In the genomic region with DNA sequence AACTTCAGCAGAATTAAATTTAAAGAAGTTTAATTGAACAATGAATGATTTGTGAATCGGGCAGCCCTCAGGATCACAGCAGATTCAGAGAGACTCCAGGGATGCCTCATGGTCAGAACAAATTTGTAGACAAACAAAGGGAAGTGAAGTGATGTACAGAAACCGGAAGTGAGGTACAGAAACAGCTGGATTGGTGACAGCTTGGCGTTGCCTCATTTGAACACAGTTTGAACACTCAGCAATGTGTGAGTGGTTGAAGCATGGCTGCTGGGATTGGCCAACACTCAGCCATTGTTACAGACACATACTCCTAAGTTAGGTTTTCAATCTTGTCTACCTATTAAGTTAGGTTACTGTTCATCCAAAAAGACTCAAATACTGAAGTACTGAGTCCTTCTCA, we compare ENCODE assay signal across 13 cellular contexts.
"Had no signal": no experiment of that assay in that cellular context is flagged by ENCODE, and none has a peak within 500 bp of the region (broad histone marks: within the 10 kb centered on the region; RNA-seq: fewer than 3 reads in every experiment).

No MANE protein-coding gene starts in this region.

- H3K27ac ChIP-seq: brain microvascular endothelial cell, coronary artery, neutrophil, parathyroid adenoma had no signal

- H3K27me3 ChIP-seq: brain microvascular endothelial cell, neutrophil had no signal

- H3K4me3 ChIP-seq: coronary artery had no signal

- DNase-seq: activated CD4-positive, alpha-beta T cell treated with anti-CD3 and anti-CD28 coated beads, Interleukin-2, amount 50 U/mL, for 4 hours; activated CD4-positive, CD25-positive, alpha-beta regulatory T cell treated with anti-CD3 and anti-CD28 coated beads, Interleukin-2, amount 50 U/mL, for 72 hours; activated naive CD4-positive, alpha-beta T cell; activated naive CD8-positive, alpha-beta T cell treated with anti-CD3 and anti-CD28 coated beads, Interleukin-2, amount 10 ng/mL, durations not matched to agents 7 days and 5 days; activated T-cell treated with anti-CD3 and anti-CD28 coated beads for 4 hours; brain microvascular endothelial cell; foreskin melanocyte; left colon; naive thymus-derived CD8-positive, alpha-beta T cell; T1000 had no signal
